In the genomic region with DNA sequence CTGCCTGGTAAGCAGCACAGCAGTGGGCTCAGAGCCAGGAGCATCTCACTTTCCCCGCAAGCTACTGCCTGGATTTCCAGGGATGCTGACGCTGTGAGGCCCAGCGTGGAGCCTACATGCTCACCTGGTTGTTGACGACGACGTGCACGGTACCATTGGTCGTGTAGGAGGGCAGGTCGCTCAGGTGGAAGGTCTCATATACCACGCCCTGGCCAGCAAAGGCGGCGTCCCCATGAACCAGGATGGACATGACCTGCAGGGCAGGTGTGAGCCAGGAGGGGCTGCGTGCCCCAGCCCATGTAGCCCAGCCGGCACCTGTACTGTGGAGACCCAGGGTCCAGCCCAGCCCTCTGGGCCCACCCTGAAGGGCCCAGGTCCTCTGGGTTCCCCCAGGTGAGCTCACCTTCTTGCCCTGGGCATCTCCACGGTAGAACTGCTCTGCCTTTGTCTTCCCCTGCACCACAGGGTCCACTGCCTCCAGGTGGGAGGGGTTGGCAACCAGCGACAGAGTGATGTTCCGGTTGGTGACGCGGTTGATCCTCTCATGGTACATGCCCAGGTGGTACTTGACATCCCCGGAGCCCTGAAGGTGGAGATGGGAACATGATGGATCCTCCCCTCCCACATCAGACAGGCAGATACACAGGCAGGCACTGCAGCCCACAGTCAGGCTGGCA, we compare ENCODE assay signal across 26 cellular contexts. TPM values are rescaled to one million over a fixed set of nuclear protein-coding genes. Genes with fewer than 3 reads are reported as not detected.
DNase-seq lines count a peak whose midpoint lies in the region; ATAC-seq, FAIRE-seq and TF ChIP-seq lines count a peak whose summit lies in the region.
"Had no signal": no experiment of that assay in that cellular context is flagged by ENCODE, and none has a peak within 500 bp of the region (broad histone marks: within the 10 kb centered on the region; RNA-seq: fewer than 3 reads in every experiment).

No MANE protein-coding gene starts in this region.

- no peak for TF ChIP-seq EP300 in stomach (IDR thresholded peaks at IDR 0.05)

- no peak for TF ChIP-seq CTCF in right atrium auricular region (IDR thresholded peaks at IDR 0.05)
- no peak for TF ChIP-seq CTCF in bronchial epithelial cell (IDR thresholded peaks at IDR 0.05; ENCODE audit: insufficient read depth, low read length, severe bottlenecking)
- no peak for TF ChIP-seq CTCF in mucosa of descending colon (IDR thresholded peaks at IDR 0.05)
- no peak for TF ChIP-seq CTCF in stomach (IDR thresholded peaks at IDR 0.05)
- no peak for TF ChIP-seq CTCF in upper lobe of right lung (IDR thresholded peaks at IDR 0.05)

- H3K4me1 Mint-ChIP-seq in stimulated activated naive CD8-positive, alpha-beta T cell treated with anti-CD3 and anti-CD28 coated beads, Interleukin-15, amount 100 ng/mL, for 72 hours, result no peaks in the 10 kb centered on the region

- ATAC-seq in Right ventricle myocardium inferior (no peak), mucosa of descending colon (peak; percentile 5), upper lobe of right lung (no peak)
- no peak for ATAC-seq in stimulated activated naive CD8-positive, alpha-beta T cell treated with anti-CD3 and anti-CD28 coated beads, Interleukin-15, amount 100 ng/mL, for 72 hours

- 90 to 100% (median 91%) methylated on average over 4 to 20 of the region's 20 CpGs for WGBS in stomach, 5 donors

- CTCF ChIA-PET in HEK293T (lab: Yijun Ruan, JAX), result no interaction called here

- H3K27ac ChIP-seq in right atrium auricular region (no peak overlapping the region), stomach (no peak overlapping the region), upper lobe of right lung (no peak overlapping the region)
- H3K27ac ChIP-seq: BLaER1 treated with 17β-estradiol and CSF1 and Interleukin-3, amounts not matched to agents 10 nM and 100 nM; GM23248; PC-9 had no signal

- H3K9me3 Mint-ChIP-seq in stimulated activated naive CD8-positive, alpha-beta T cell treated with anti-CD3 and anti-CD28 coated beads, Interleukin-15, amount 100 ng/mL, for 72 hours, result peaks cover 7 to 8% of the 10 kb centered on the region in 2 donors
- H3K9me3 Mint-ChIP-seq: CD4-positive, alpha-beta T cell had no signal

- DNase-seq in right atrium auricular region (ENCODE audit: low spot score) (peak; percentile 44), Right ventricle myocardium inferior (ENCODE audit: missing footprints) (no peak), bronchial epithelial cell (ENCODE audit: low read depth) (no peak), mucosa of descending colon (no peak), stomach (peak; percentile 17), upper lobe of right lung (no peak), HEK293T (ENCODE audit: extremely low spot score) (no peak)
- no peak for DNase-seq in stimulated activated naive CD8-positive, alpha-beta T cell treated with anti-CD3 and anti-CD28 coated beads, Interleukin-15, amount 100 ng/mL, for 72 hours
- DNase-seq: AML-193; CD4-positive, alpha-beta T cell; DMS53; GM23248; Karpas-422; MV-4-11; NCI-H1105; NCI-H1436 treated with DMSO at 0.1 percent for 48 hours; NCI-H1930; NCI-H2107; NCI-H524 treated with DMSO at 0.1 percent for 48 hours; NCI-H774; PC-9; SHP77 had no signal

- no peaks in the 10 kb centered on the region for H3K4me1 ChIP-seq in right atrium auricular region
- H3K4me1 ChIP-seq in mucosa of descending colon (ENCODE audit: low read depth), result no peaks in the 10 kb centered on the region
- no peaks in the 10 kb centered on the region for H3K4me1 ChIP-seq in stomach
- H3K4me1 ChIP-seq in upper lobe of right lung, result no peaks in the 10 kb centered on the region
- H3K4me1 ChIP-seq: HAP-1 had no signal

- H3K27me3 Mint-ChIP-seq in stimulated activated naive CD8-positive, alpha-beta T cell treated with anti-CD3 and anti-CD28 coated beads, Interleukin-15, amount 100 ng/mL, for 72 hours, result peaks cover 25% of the 10 kb centered on the region

- H3K27me3 ChIP-seq in right atrium auricular region (no peaks in the 10 kb centered on the region), bronchial epithelial cell (ENCODE audit: control insufficient read depth, insufficient read depth, low read length) (no peaks in the 10 kb centered on the region), stomach (peaks cover 0 to 27% (median 0%) of the 10 kb centered on the region in 3 donors), upper lobe of right lung (no peaks in the 10 kb centered on the region)
- H3K27me3 ChIP-seq: BLaER1 treated with 17β-estradiol and CSF1 and Interleukin-3, amounts not matched to agents 10 nM and 100 nM had no signal

- H3K4me3 Mint-ChIP-seq in stimulated activated naive CD8-positive, alpha-beta T cell treated with anti-CD3 and anti-CD28 coated beads, Interleukin-15, amount 100 ng/mL, for 72 hours, result no peak overlapping the region
- H3K4me3 Mint-ChIP-seq: CD4-positive, alpha-beta T cell had no signal

- H3K36me3 ChIP-seq in right atrium auricular region (no peaks in the 10 kb centered on the region), bronchial epithelial cell (ENCODE audit: control insufficient read depth, insufficient read depth, low read length) (no peaks in the 10 kb centered on the region), mucosa of descending colon (ENCODE audit: low read depth) (no peaks in the 10 kb centered on the region), stomach (no peaks in the 10 kb centered on the region), upper lobe of right lung (no peaks in the 10 kb centered on the region)
- H3K36me3 ChIP-seq: BLaER1 treated with 17β-estradiol and CSF1 and Interleukin-3, amounts not matched to agents 10 nM and 100 nM had no signal

- intact Hi-C loops in Right ventricle myocardium inferior (cut with DNase I) (no loop called here), mucosa of descending colon (cut with DNase I, micrococcal nuclease) (no loop called here), stomach (cut with DNase I; ENCODE audit: low total_unique reads) (no loop called here), upper lobe of right lung (cut with DNase I) (no loop called here)

- no peak overlapping the region for H3K4me3 ChIP-seq in right atrium auricular region
- H3K4me3 ChIP-seq in bronchial epithelial cell (ENCODE audit: low read depth, low read length), result no peak overlapping the region
- no peak overlapping the region for H3K4me3 ChIP-seq in mucosa of descending colon
- no peak overlapping the region for H3K4me3 ChIP-seq in stomach
- no peak overlapping the region for H3K4me3 ChIP-seq in upper lobe of right lung
- H3K4me3 ChIP-seq: BLaER1 treated with 17β-estradiol and CSF1 and Interleukin-3, amounts not matched to agents 10 nM and 100 nM; GM23248; HAP-1; PC-9 had no signal

- TF ChIP-seq POLR2A in stomach (IDR thresholded peaks at IDR 0.05), result no peak

- no peak overlapping the region for H3K27ac Mint-ChIP-seq in stimulated activated naive CD8-positive, alpha-beta T cell treated with anti-CD3 and anti-CD28 coated beads, Interleukin-15, amount 100 ng/mL, for 72 hours
- H3K27ac Mint-ChIP-seq: CD4-positive, alpha-beta T cell had no signal

- FAIRE-seq in bronchial epithelial cell (lab: Jason Lieb, UNC), result peak; percentile 76
- FAIRE-seq: A204.1 had no signal

- H3K9me3 ChIP-seq in right atrium auricular region, result no peaks in the 10 kb centered on the region
- H3K9me3 ChIP-seq in mucosa of descending colon, result no peaks in the 10 kb centered on the region
- H3K9me3 ChIP-seq in stomach, result no peaks in the 10 kb centered on the region
- H3K9me3 ChIP-seq in upper lobe of right lung, result no peaks in the 10 kb centered on the region
- H3K9me3 ChIP-seq: BLaER1 treated with 17β-estradiol and CSF1 and Interleukin-3, amounts not matched to agents 10 nM and 100 nM; HAP-1 had no signal

- POLR2A ChIA-PET in HEK293T (lab: Yijun Ruan, JAX), result no interaction called here

TF ChIP-seq in HEK293T, 16 proteins besides CTCF, POLR2A, EP300 and RAD21:
- TF ChIP-seq HDGF (IDR thresholded peaks at IDR 0.05; ENCODE audit: borderline replicate concordance), result no peak
- TF ChIP-seq TARDBP (IDR thresholded peaks at IDR 0.05), result no peak
- no peak for TF ChIP-seq ELF4 (IDR thresholded peaks at IDR 0.05)
- no peak for TF ChIP-seq FOXA1 (IDR thresholded peaks at IDR 0.05)
- TF ChIP-seq ARNT (IDR thresholded peaks at IDR 0.05), result no peak
- no peak for TF ChIP-seq SUZ12 (IDR thresholded peaks at IDR 0.05)
- TF ChIP-seq, protein P1, sequence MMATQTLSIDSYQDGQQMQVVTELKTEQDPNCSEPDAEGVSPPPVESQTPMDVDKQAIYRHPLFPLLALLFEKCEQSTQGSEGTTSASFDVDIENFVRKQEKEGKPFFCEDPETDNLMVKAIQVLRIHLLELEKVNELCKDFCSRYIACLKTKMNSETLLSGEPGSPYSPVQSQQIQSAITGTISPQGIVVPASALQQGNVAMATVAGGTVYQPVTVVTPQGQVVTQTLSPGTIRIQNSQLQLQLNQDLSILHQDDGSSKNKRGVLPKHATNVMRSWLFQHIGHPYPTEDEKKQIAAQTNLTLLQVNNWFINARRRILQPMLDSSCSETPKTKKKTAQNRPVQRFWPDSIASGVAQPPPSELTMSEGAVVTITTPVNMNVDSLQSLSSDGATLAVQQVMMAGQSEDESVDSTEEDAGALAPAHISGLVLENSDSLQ (IDR thresholded peaks at IDR 0.05), result no peak
- no peak for TF ChIP-seq LEF1 (IDR thresholded peaks at IDR 0.05; ENCODE audit: borderline replicate concordance)
- TF ChIP-seq SP1 (IDR thresholded peaks at IDR 0.05), result no peak
- no peak for TF ChIP-seq FOXK2 (IDR thresholded peaks at IDR 0.05)
- TF ChIP-seq BHLHE40 (IDR thresholded peaks at IDR 0.05; ENCODE audit: borderline replicate concordance), result no peak
- no peak for TF ChIP-seq CTBP1 (IDR thresholded peaks at IDR 0.05; ENCODE audit: borderline replicate concordance)
- TF ChIP-seq FOXM1 (IDR thresholded peaks at IDR 0.05; ENCODE audit: borderline replicate concordance), result no peak
TF ChIP-seq in HEK293T: peak in this region for 0.

RNA-seq across cellular contexts. Expression of a gene that starts 15.4 kb away (rescaled TPM):
- total RNA-seq in right atrium auricular region (1 to 10 TPM; 5.2 to 6.4 TPM), Right ventricle myocardium inferior (1.9 TPM), bronchial epithelial cell (0.26 TPM in 1 of 2 replicates, not detected in the other), mucosa of descending colon (1 to 10 TPM; 1.9 to 2.6 (median 2.5) TPM), stomach (10 to 100 TPM in 1 of 5 donors, 1 to 10 TPM in 3, not detected in 1; 3.7 to 26.8 (median 4.4) TPM), upper lobe of right lung (0.69 TPM)
- polyA plus RNA-seq in stomach, result under 1 TPM; 0.31 to 0.46 (median 0.45) TPM
- total RNA-seq: CD4-positive, alpha-beta T cell; GM23248; PC-9; RPMI7951 had no signal
- polyA plus RNA-seq: GM23248 had no signal

Comparison
In these comparisons a context has a peak if more than half of its experiments do, and no peak if none do; other contexts are left out.
1. DNase-seq: peak in right atrium auricular region (single experiment) and stomach (single experiment); none in Right ventricle myocardium inferior (single experiment), bronchial epithelial cell (single experiment), mucosa of descending colon (0 of 3), upper lobe of right lung (single experiment), stimulated activated naive CD8-positive, alpha-beta T cell treated with anti-CD3 and anti-CD28 coated beads, Interleukin-15, amount 100 ng/mL, for 72 hours (0 of 2) and HEK293T (single experiment).